ENCODE assay signal across 1 cellular context in genomic region chr15:45179221-45179985, GRCh38.
TF ChIP-seq lines count a peak whose summit lies in the region.

No MANE protein-coding gene starts in this region.

TF ChIP-seq in endothelial cell of umbilical vein, 7 proteins besides CTCF, POLR2A, EP300 and RAD21 (continued from another document):
- TF ChIP-seq FOS (IDR thresholded peaks at IDR 0.05; ENCODE audit: borderline replicate concordance, insufficient read depth, low read length): no peak
